In genomic region chrX:14528629-14529287, GRCh38 we compare ENCODE assay signal across 8 cellular contexts. TPM values are rescaled to one million over a fixed set of nuclear protein-coding genes. Genes with fewer than 3 reads are reported as not detected.
DNase-seq lines count a peak whose midpoint lies in the region; ATAC-seq, FAIRE-seq and TF ChIP-seq lines count a peak whose summit lies in the region.

No MANE protein-coding gene starts in this region.

- H3K27ac ChIP-seq in WERI-Rb-1 (no peak overlapping the region), lung (ENCODE audit: low read depth in 1 of 2, low read length in 1 of 2) (no peak overlapping the region)

- H3K36me3 ChIP-seq in WERI-Rb-1 (no peaks in the 10 kb centered on the region), lung (ENCODE audit: control insufficient read depth in 2 of 2, insufficient read depth in 2 of 2, low read length in 2 of 2) (no peaks in the 10 kb centered on the region)

- TF ChIP-seq CTCF in AG10803 (conservative IDR thresholded peaks at IDR 0.05; ENCODE audit: low read length) (peak; percentile 49), WERI-Rb-1 (IDR thresholded peaks at IDR 0.05; ENCODE audit: low read depth, low read length) (peak; percentile 61), lung (IDR thresholded peaks at IDR 0.05; ENCODE audit: control extremely low read depth, extremely low read depth) (no peak)

- H3K9me3 ChIP-seq in WERI-Rb-1 (ENCODE audit: severe bottlenecking), result no peaks in the 10 kb centered on the region
- H3K9me3 ChIP-seq in lung (ENCODE audit: control insufficient read depth in 2 of 2, insufficient read depth in 1 of 2, low read length in 1 of 2), result no peaks in the 10 kb centered on the region

- H3K27me3 ChIP-seq in WERI-Rb-1 (ENCODE audit: insufficient read depth, low read depth, severe bottlenecking) (peaks cover 39% of the 10 kb centered on the region), lung (ENCODE audit: control insufficient read depth, insufficient read depth) (no peaks in the 10 kb centered on the region)

- H3K36me3 Mint-ChIP-seq in stimulated activated naive B cell treated with anti-CD40 and anti-IgM and Interleukin-4, amounts not matched to agents 10 μg/mL and 1 μg/mL and 100 μg/mL, for 72 hours, result no peaks in the 10 kb centered on the region

- no peaks in the 10 kb centered on the region for H3K4me1 ChIP-seq in lung (ENCODE audit: control insufficient read depth in 2 of 2, insufficient read depth in 2 of 2, low read length in 2 of 2)

- 23 to 26% methylated on average over 13 to 14 of the region's 14 CpGs for WGBS in lung, 2 donors

- peaks cover 3 to 5% of the 10 kb centered on the region in 2 donors for H3K4me1 Mint-ChIP-seq in stimulated activated naive B cell treated with anti-CD40 and anti-IgM and Interleukin-4, amounts not matched to agents 10 μg/mL and 1 μg/mL and 100 μg/mL, for 72 hours

- peaks cover 5 to 6% of the 10 kb centered on the region in 2 donors for H3K27me3 Mint-ChIP-seq in stimulated activated naive B cell treated with anti-CD40 and anti-IgM and Interleukin-4, amounts not matched to agents 10 μg/mL and 1 μg/mL and 100 μg/mL, for 72 hours

- no peak overlapping the region for H3K4me3 Mint-ChIP-seq in stimulated activated naive B cell treated with anti-CD40 and anti-IgM and Interleukin-4, amounts not matched to agents 10 μg/mL and 1 μg/mL and 100 μg/mL, for 72 hours

- no peaks in the 10 kb centered on the region for H3K9me3 Mint-ChIP-seq in stimulated activated naive B cell treated with anti-CD40 and anti-IgM and Interleukin-4, amounts not matched to agents 10 μg/mL and 1 μg/mL and 100 μg/mL, for 72 hours

- ATAC-seq in lung (ENCODE audit: insufficient read depth, low FRiP score) (no peak), HG03025 (IDR thresholded peaks at IDR 0.05; ENCODE audit: low FRiP score, unreplicated experiment) (no peak)
- peak in 1 of 2 donors; percentile 61 for ATAC-seq in stimulated activated naive B cell treated with anti-CD40 and anti-IgM and Interleukin-4, amounts not matched to agents 10 μg/mL and 1 μg/mL and 100 μg/mL, for 72 hours (replicated peaks)

- DNase-seq in AG10803 (ENCODE audit: low read depth) (peak; percentile 45), GM18507 (ENCODE audit: extremely low spot score, insufficient read length, low read depth) (peak; percentile 0), NCI-H128 (lab: John Stamatoyannopoulos, UW; ENCODE audit: unreplicated experiment) (peak; percentile 22), WERI-Rb-1 (peak; percentile 67), lung (ENCODE audit: low spot score) (peak; percentile 39)
- peak; percentile 12 for DNase-seq in effector CD4-positive, alpha-beta T cell
- DNase-seq in stimulated activated naive B cell treated with anti-CD40 and anti-IgM and Interleukin-4, amounts not matched to agents 10 μg/mL and 1 μg/mL and 100 μg/mL, for 72 hours, result peak; percentile 18

- H3K4me3 ChIP-seq in AG10803 (ENCODE audit: low read length) (peak overlapping the region; percentile 48), WERI-Rb-1 (ENCODE audit: low read depth, low read length) (no peak overlapping the region), lung (no peak overlapping the region)

- H3K27ac Mint-ChIP-seq in stimulated activated naive B cell treated with anti-CD40 and anti-IgM and Interleukin-4, amounts not matched to agents 10 μg/mL and 1 μg/mL and 100 μg/mL, for 72 hours, result no peak overlapping the region

- FAIRE-seq in GM18507 (lab: Jason Lieb, UNC), result peak; percentile 75

RNA-seq across cellular contexts. Expression of gene GLRA2, which starts 0.6 kb away (rescaled TPM):
- total RNA-seq in lung, result under 1 TPM in 1 of 2 donors, not detected in 1; 0.60 TPM
- not detected for polyA plus RNA-seq in lung

Comparison
In these comparisons a context has a peak if more than half of its experiments do, and no peak if none do; other contexts are left out.
1. DNase-seq: peak in every context shown above with its lines; median percentile 67 in WERI-Rb-1; 45 in AG10803; 39 in lung; 22 in NCI-H128; 18 in stimulated activated naive B cell treated with anti-CD40 and anti-IgM and Interleukin-4, amounts not matched to agents 10 μg/mL and 1 μg/mL and 100 μg/mL, for 72 hours; 12 in effector CD4-positive, alpha-beta T cell; 0 in GM18507.